Comparison of ENCODE assay signal across 1 cellular context in genomic region chr4:8343051-8343966, GRCh38.
TF ChIP-seq lines count a peak whose summit lies in the region.

No MANE protein-coding gene starts in this region.

TF ChIP-seq in IMR-90, 13 proteins besides CTCF, POLR2A, EP300 and RAD21:
- TF ChIP-seq MAFK (IDR thresholded peaks at IDR 0.05; ENCODE audit: low read depth, low read length) (no peak), FOS (IDR thresholded peaks at IDR 0.05; ENCODE audit: low read depth, low read length) (no peak), BHLHE40 (IDR thresholded peaks at IDR 0.05; ENCODE audit: low read depth, low read length) (no peak)
